29 cellular contexts compared by ENCODE assay signal in genomic region chr5:67366961-67367360, GRCh38.
"Had no signal": no experiment of that assay in that cellular context is flagged by ENCODE, and none has a peak within 500 bp of the region (broad histone marks: within the 10 kb centered on the region; RNA-seq: fewer than 3 reads in every experiment).

No MANE protein-coding gene starts in this region.

- H3K4me3 ChIP-seq: heart right ventricle, left lung, lung, mucosa of descending colon, ovary, prostate gland, skin epidermis, stomach, suprapubic skin, thoracic aorta, tibial artery, upper lobe of right lung had no signal

- H3K4me3 Mint-ChIP-seq: memory B cell; naive thymus-derived CD4-positive, alpha-beta T cell; natural killer cell treated with Interleukin-12 subunit alpha and Interleukin-12 subunit beta and Interleukin-15 and Interleukin-18, amount 100 ng/mL, for 72 hours; stimulated activated naive B cell treated with anti-CD40 and anti-IgM and Interleukin-4, amounts not matched to agents 10 μg/mL and 1 μg/mL and 100 μg/mL, for 72 hours had no signal

- H3K9me3 ChIP-seq: heart right ventricle, left lung, mucosa of descending colon, ovary, prostate gland, stomach, suprapubic skin, thoracic aorta, tibial artery, upper lobe of right lung had no signal

- ATAC-seq: heart right ventricle; left cardiac atrium; left lung; mucosa of descending colon; naive thymus-derived CD4-positive, alpha-beta T cell; natural killer cell treated with Interleukin-12 subunit alpha and Interleukin-12 subunit beta and Interleukin-15 and Interleukin-18, amount 100 ng/mL, for 72 hours; right cardiac atrium; sciatic nerve; stimulated activated naive B cell treated with anti-CD40 and anti-IgM and Interleukin-4, amounts not matched to agents 10 μg/mL and 1 μg/mL and 100 μg/mL, for 72 hours; stimulated activated naive CD8-positive, alpha-beta T cell treated with anti-CD3 and anti-CD28 coated beads, Interleukin-15, Interleukin-2, amounts not matched to agents 100 U/mL and 50 U/mL, for 24 hours; upper lobe of right lung had no signal

- H3K27me3 ChIP-seq: heart right ventricle, left lung, ovary, stomach, suprapubic skin, tibial artery, upper lobe of right lung had no signal

- H3K4me1 ChIP-seq: heart right ventricle, left lung, prostate gland, stomach, tibial artery, upper lobe of right lung had no signal

- DNase-seq: heart right ventricle; hippocampal formation; kidney glomerular epithelial cell; left cardiac atrium; left lung; midbrain; mucosa of descending colon; naive thymus-derived CD4-positive, alpha-beta T cell; ovary; retina; right cardiac atrium; stimulated activated CD4-positive, alpha-beta T cell treated with anti-CD3 and anti-CD28 coated beads, Interleukin-12 subunit alpha, Interleukin-12 subunit beta, amount 100 ng/mL, for 4 hours; stimulated activated CD4-positive, alpha-beta T cell treated with anti-CD3 and anti-CD28 coated beads, Interleukin-15, amount 100 ng/mL, for 24 hours; stimulated activated CD4-positive, alpha-beta T cell treated with anti-CD3 and anti-CD28 coated beads, Interleukin-2, amount 100 ng/mL, for 24 hours; stimulated activated CD4-positive, alpha-beta T cell treated with anti-CD3 and anti-CD28 coated beads, Interleukin-4, amount 100 ng/mL, for 1 hour; stimulated activated naive B cell treated with anti-CD40 and anti-IgM and Interleukin-4, amounts not matched to agents 10 μg/mL and 1 μg/mL and 100 μg/mL, for 72 hours; stimulated activated naive CD8-positive, alpha-beta T cell treated with anti-CD3 and anti-CD28 coated beads, Interleukin-15, Interleukin-2, amounts not matched to agents 100 U/mL and 50 U/mL, for 24 hours; stomach; tibial artery; trophoblast cell; upper lobe of right lung had no signal

- H3K36me3 ChIP-seq: heart right ventricle, left lung, ovary, prostate gland, stomach, suprapubic skin, thoracic aorta, tibial artery, upper lobe of right lung had no signal

- H3K27ac Mint-ChIP-seq: memory B cell; naive thymus-derived CD4-positive, alpha-beta T cell; natural killer cell treated with Interleukin-12 subunit alpha and Interleukin-12 subunit beta and Interleukin-15 and Interleukin-18, amount 100 ng/mL, for 72 hours; stimulated activated naive B cell treated with anti-CD40 and anti-IgM and Interleukin-4, amounts not matched to agents 10 μg/mL and 1 μg/mL and 100 μg/mL, for 72 hours had no signal

- H3K27ac ChIP-seq: heart right ventricle, left lung, ovary, prostate gland, skin epidermis, stomach, suprapubic skin, thoracic aorta, tibial artery, upper lobe of right lung had no signal

- H3K27me3 Mint-ChIP-seq: natural killer cell treated with Interleukin-12 subunit alpha and Interleukin-12 subunit beta and Interleukin-15 and Interleukin-18, amount 100 ng/mL, for 72 hours had no signal

- H3K36me3 Mint-ChIP-seq: memory B cell; naive thymus-derived CD4-positive, alpha-beta T cell; natural killer cell treated with Interleukin-12 subunit alpha and Interleukin-12 subunit beta and Interleukin-15 and Interleukin-18, amount 100 ng/mL, for 72 hours; stimulated activated naive B cell treated with anti-CD40 and anti-IgM and Interleukin-4, amounts not matched to agents 10 μg/mL and 1 μg/mL and 100 μg/mL, for 72 hours had no signal

- H3K4me1 Mint-ChIP-seq: memory B cell; stimulated activated naive B cell treated with anti-CD40 and anti-IgM and Interleukin-4, amounts not matched to agents 10 μg/mL and 1 μg/mL and 100 μg/mL, for 72 hours had no signal

- H3K9me3 Mint-ChIP-seq: memory B cell; natural killer cell treated with Interleukin-12 subunit alpha and Interleukin-12 subunit beta and Interleukin-15 and Interleukin-18, amount 100 ng/mL, for 72 hours; stimulated activated naive B cell treated with anti-CD40 and anti-IgM and Interleukin-4, amounts not matched to agents 10 μg/mL and 1 μg/mL and 100 μg/mL, for 72 hours had no signal
